16 cellular contexts compared by ENCODE assay signal in the genomic region with DNA sequence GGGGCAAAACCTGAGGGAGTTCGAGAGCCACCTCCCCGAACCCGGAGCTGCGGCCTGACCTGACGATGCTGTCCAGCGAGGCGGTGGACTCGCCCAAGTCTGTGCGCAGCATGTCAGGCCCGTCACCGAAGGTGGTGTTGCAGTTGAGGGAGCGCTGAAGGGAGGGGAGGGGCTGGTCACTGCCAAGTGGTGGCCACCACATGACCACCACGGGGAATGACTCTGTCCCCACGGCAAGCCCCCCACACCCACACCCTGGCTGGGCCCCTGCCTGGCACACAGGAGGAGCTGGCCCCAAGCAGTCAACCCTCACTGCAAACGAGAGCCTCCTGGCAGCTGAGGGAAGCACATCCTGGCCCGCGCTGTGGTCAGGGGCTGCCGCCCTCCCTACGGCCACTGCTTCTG.
"Had no signal": no experiment of that assay in that cellular context is flagged by ENCODE, and none has a peak within 500 bp of the region (broad histone marks: within the 10 kb centered on the region; RNA-seq: fewer than 3 reads in every experiment).

No MANE protein-coding gene starts in this region.

- H3K9me3 Mint-ChIP-seq: activated naive CD8-positive, alpha-beta T cell treated with anti-CD3 and anti-CD28 coated beads, Interleukin-2, amount 10 ng/mL, durations not matched to agents 7 days and 5 days; activated T-helper 1 cell treated with anti-CD3 and anti-CD28 coated beads, Interleukin-12 subunit alpha, Interleukin-12 subunit beta, Interleukin-2, Interleukin-4 antibody, amounts not matched to agents 30 ng/mL and 10 ng/mL and 1 ng/mL, durations not matched to agents 14 hours and 24 hours and 36 hours; stimulated activated effector memory CD8-positive, alpha-beta T cell treated with anti-CD3 and anti-CD28 coated beads, Interleukin-12 subunit alpha, Interleukin-12 subunit beta, amount 100 ng/mL, for 72 hours had no signal

- H3K27ac Mint-ChIP-seq: activated naive CD8-positive, alpha-beta T cell treated with anti-CD3 and anti-CD28 coated beads, Interleukin-2, amount 10 ng/mL, durations not matched to agents 7 days and 5 days; activated T-helper 1 cell treated with anti-CD3 and anti-CD28 coated beads, Interleukin-12 subunit alpha, Interleukin-12 subunit beta, Interleukin-2, Interleukin-4 antibody, amounts not matched to agents 30 ng/mL and 10 ng/mL and 1 ng/mL, durations not matched to agents 14 hours and 24 hours and 36 hours; stimulated activated effector memory CD8-positive, alpha-beta T cell treated with anti-CD3 and anti-CD28 coated beads, Interleukin-12 subunit alpha, Interleukin-12 subunit beta, amount 100 ng/mL, for 72 hours had no signal

- H3K9me3 ChIP-seq: ovary, psoas muscle, thoracic aorta, upper lobe of left lung had no signal

- H3K4me1 ChIP-seq: psoas muscle had no signal

- H3K27ac ChIP-seq: cardiac muscle cell, ovary, psoas muscle, thoracic aorta had no signal

- H3K36me3 Mint-ChIP-seq: activated naive CD8-positive, alpha-beta T cell treated with anti-CD3 and anti-CD28 coated beads, Interleukin-2, amount 10 ng/mL, durations not matched to agents 7 days and 5 days; naive thymus-derived CD8-positive, alpha-beta T cell; stimulated activated effector memory CD8-positive, alpha-beta T cell treated with anti-CD3 and anti-CD28 coated beads, Interleukin-12 subunit alpha, Interleukin-12 subunit beta, amount 100 ng/mL, for 72 hours had no signal

- H3K4me3 ChIP-seq: cardiac muscle cell, ovary, psoas muscle, smooth muscle cell, thoracic aorta, upper lobe of left lung had no signal

- FAIRE-seq: frontal cortex had no signal

- H3K4me3 Mint-ChIP-seq: activated naive CD8-positive, alpha-beta T cell treated with anti-CD3 and anti-CD28 coated beads, Interleukin-2, amount 10 ng/mL, durations not matched to agents 7 days and 5 days; activated T-helper 1 cell treated with anti-CD3 and anti-CD28 coated beads, Interleukin-12 subunit alpha, Interleukin-12 subunit beta, Interleukin-2, Interleukin-4 antibody, amounts not matched to agents 30 ng/mL and 10 ng/mL and 1 ng/mL, durations not matched to agents 14 hours and 24 hours and 36 hours; stimulated activated effector memory CD8-positive, alpha-beta T cell treated with anti-CD3 and anti-CD28 coated beads, Interleukin-12 subunit alpha, Interleukin-12 subunit beta, amount 100 ng/mL, for 72 hours had no signal

- ATAC-seq: activated CD4-positive, CD25-positive, alpha-beta regulatory T cell treated with anti-CD3 and anti-CD28 coated beads, Interleukin-2, amount 50 U/mL, for 24 hours; naive thymus-derived CD8-positive, alpha-beta T cell; sciatic nerve; stimulated activated effector memory CD8-positive, alpha-beta T cell treated with anti-CD3 and anti-CD28 coated beads, Interleukin-12 subunit alpha, Interleukin-12 subunit beta, amount 100 ng/mL, for 72 hours had no signal

- H3K36me3 ChIP-seq: ovary, thoracic aorta had no signal

- H3K4me2 ChIP-seq: smooth muscle cell had no signal

- DNase-seq: activated naive CD8-positive, alpha-beta T cell treated with anti-CD3 and anti-CD28 coated beads, Interleukin-2, amount 10 ng/mL, durations not matched to agents 7 days and 5 days; amygdala; mesenchymal stem cell; stimulated activated CD4-positive, alpha-beta T cell treated with anti-CD3 and anti-CD28 coated beads, Interleukin-4, amount 100 ng/mL, for 24 hours had no signal

- H3K27me3 ChIP-seq: cardiac muscle cell, ovary, upper lobe of left lung had no signal
